8 cellular contexts compared by ENCODE assay signal in genomic region chr12:99983721-99984258, GRCh38. TPM values are rescaled to one million over a fixed set of nuclear protein-coding genes. Genes with fewer than 3 reads are reported as not detected.
DNase-seq lines count a peak whose midpoint lies in the region; ATAC-seq, FAIRE-seq and TF ChIP-seq lines count a peak whose summit lies in the region.

No MANE protein-coding gene starts in this region.

- dilution Hi-C loops in IMR-90 (cut with HindIII; ENCODE audit: low sequenced_read_pairs, unreplicated experiment): no loop called here

- intact Hi-C loops in IMR-90 (cut with micrococcal nuclease): no loop called here
- intact Hi-C loops in ascending aorta (cut with DNase I): loop anchor here (2.0 to 5.0 kb wide), 3 partner anchors 73 to 219 kb away; partner anchors contain the start of gene ACTR6
- intact Hi-C loops in HepG2 (cut with micrococcal nuclease; ENCODE audit: unreplicated experiment): no loop called here
- intact Hi-C loops in transverse colon (cut with DNase I; ENCODE audit: low total_unique reads): no loop called here

- H3K27ac ChIP-seq in IMR-90 (ENCODE audit: insufficient read depth, low read length) (no peak overlapping the region), ascending aorta (peak overlapping the region; percentile 72 to 81), HepG2 (ENCODE audit: extremely low read length, insufficient read depth, low read length) (no peak overlapping the region), transverse colon (peak overlapping the region in 3 of 4 donors; percentile 57 to 77 (median 76))

- TF ChIP-seq RAD21 in IMR-90 (IDR thresholded peaks at IDR 0.05; ENCODE audit: low read length) (no peak), HepG2 (CRISPR knock-in tag; IDR thresholded peaks at IDR 0.05) (no peak)

- H4K20me1 ChIP-seq in IMR-90 (ENCODE audit: insufficient read depth, low read length) (no peaks in the 10 kb centered on the region), HepG2 (ENCODE audit: insufficient read depth, low read length) (no peaks in the 10 kb centered on the region)

- H2BK120ac ChIP-seq in IMR-90 (ENCODE audit: low read depth, low read length): no peak overlapping the region

- in situ Hi-C loops in IMR-90 (cut with MboI; ENCODE audit: low sequenced_read_pairs) (no loop called here), HepG2 (cut with HindIII; ENCODE audit: extremely low pct_ligation_motif_present, low pct_unique_long_range_greater_than_20kb) (no loop called here), transverse colon (cut with MboI; ENCODE audit: low pct_ligation_motif_present in 1 of 4, low pct_unique_long_range_greater_than_20kb in 1 of 4, low sequenced_read_pairs in 3 of 4) (loop anchor here in 1 of 4 donors (25.0 kb wide), 1 partner anchor 96 kb away; no protein-coding TSS in a partner anchor)

- 3% methylated on average over 5 of the region's 16 CpGs; no CpG with 5 or more reads in 1 of the 2 experiments for WGBS in IMR-90 (ENCODE audit: extremely low coverage in 2 of 2, insufficient read length in 1 of 2), 2 experiments
- 41% methylated on average over 8 of the region's 16 CpGs for WGBS in HepG2 (ENCODE audit: low lambda C conversion rate)
- WGBS in transverse colon (ENCODE audit: low coverage in 1 of 2), 2 donors: 18 to 26% methylated on average over 11 to 16 of the region's 16 CpGs

- H3K79me2 ChIP-seq in HepG2 (ENCODE audit: insufficient read depth, low read length): no peaks in the 10 kb centered on the region

- H3K9ac ChIP-seq in IMR-90 (ENCODE audit: low read depth, low read length): no peak overlapping the region
- H3K9ac ChIP-seq in HepG2 (ENCODE audit: insufficient read depth, low read depth, low read length): no peak overlapping the region

- ATAC-seq in IMR-90 (ENCODE audit: low read depth) (no peak), HepG2 (peak; percentile 57), GM21390 (IDR thresholded peaks at IDR 0.05; ENCODE audit: unreplicated experiment) (no peak), GM19395 (IDR thresholded peaks at IDR 0.05; ENCODE audit: unreplicated experiment) (no peak)

- no peak overlapping the region for H4K8ac ChIP-seq in IMR-90 (ENCODE audit: low read depth in 2 of 2, low read length in 2 of 2)

- no peaks in the 10 kb centered on the region for H3K79me1 ChIP-seq in IMR-90 (ENCODE audit: low read depth in 1 of 2, low read length in 2 of 2)

- H4K5ac ChIP-seq in IMR-90 (ENCODE audit: low read depth, low read length): no peak overlapping the region

- no peak overlapping the region for H3K4me3 ChIP-seq in IMR-90 (ENCODE audit: insufficient read depth, low read depth, low read length)
- peak overlapping the region; percentile 74 to 96 for H3K4me3 ChIP-seq in ascending aorta
- H3K4me3 ChIP-seq in HepG2 (replicated peaks in 1 of 3; ENCODE audit: insufficient read depth in 1 of 3, low read depth in 2 of 3, low read length in 3 of 3): no peak overlapping the region; a peak in 1 of 6 replicates
- H3K4me3 ChIP-seq in transverse colon: peak overlapping the region; percentile 47 to 61 (median 48)

- TF ChIP-seq EP300 in HepG2 (IDR thresholded peaks at IDR 0.05; ENCODE audit: low read depth in 2 of 2, low read length in 2 of 2) (no peak), HepG2 (CRISPR knock-in tag; IDR thresholded peaks at IDR 0.05; ENCODE audit: borderline replicate concordance) (no peak), transverse colon (IDR thresholded peaks at IDR 0.05; ENCODE audit: low read depth) (no peak)

- H3K9me3 ChIP-seq in IMR-90 (ENCODE audit: control insufficient read depth, insufficient read depth, low read length) (no peaks in the 10 kb centered on the region), ascending aorta (no peaks in the 10 kb centered on the region), HepG2 (ENCODE audit: low read length) (no peaks in the 10 kb centered on the region), transverse colon (no peaks in the 10 kb centered on the region)

- TF ChIP-seq POLR2A in IMR-90 (IDR thresholded peaks at IDR 0.05; ENCODE audit: low read depth, low read length): no peak
- TF ChIP-seq POLR2A in HepG2 (IDR thresholded peaks at IDR 0.05; ENCODE audit: insufficient read depth in 1 of 2, low read depth in 2 of 2, low read length in 2 of 2): no peak
- no peak for TF ChIP-seq POLR2A in transverse colon (IDR thresholded peaks at IDR 0.05)

- no peak overlapping the region for H3K4ac ChIP-seq in IMR-90 (ENCODE audit: low read depth, low read length)

- no peak overlapping the region for H2BK15ac ChIP-seq in IMR-90 (ENCODE audit: low read depth, low read length)

- no peak overlapping the region for H3K18ac ChIP-seq in IMR-90 (ENCODE audit: low read depth, low read length)

- H2AFZ ChIP-seq in IMR-90 (replicated peaks; ENCODE audit: low read length, poor library complexity) (peak overlapping the region; percentile 60), HepG2 (ENCODE audit: low read length) (no peak overlapping the region)

- no peak overlapping the region for H2AK5ac ChIP-seq in IMR-90 (ENCODE audit: low read depth, low read length)

- H3K56ac ChIP-seq in IMR-90 (ENCODE audit: extremely low read depth, insufficient read depth, low read length): no peak overlapping the region

- peaks cover 5% of the 10 kb centered on the region for H3K27me3 ChIP-seq in IMR-90 (ENCODE audit: control insufficient read depth, insufficient read depth, low read length)
- no peaks in the 10 kb centered on the region for H3K27me3 ChIP-seq in ascending aorta
- peaks cover 3 to 27% of the 10 kb centered on the region in 2 experiments; a peak in 3 of 5 replicates for H3K27me3 ChIP-seq in HepG2 (ENCODE audit: control insufficient read depth in 1 of 2, insufficient read depth in 2 of 2, low read length in 2 of 2)
- H3K27me3 ChIP-seq in transverse colon: peaks cover 34% of the 10 kb centered on the region

- FAIRE-seq in HepG2 (lab: Jason Lieb, UNC): no peak

- no peak overlapping the region for H3K14ac ChIP-seq in IMR-90 (replicated peaks; ENCODE audit: low read depth, low read length)

- H3K9me1 ChIP-seq in IMR-90 (ENCODE audit: insufficient read depth, low read length): no peaks in the 10 kb centered on the region

- H3K36me3 ChIP-seq in IMR-90 (ENCODE audit: control insufficient read depth, insufficient read depth, low read length) (no peaks in the 10 kb centered on the region), ascending aorta (no peaks in the 10 kb centered on the region), HepG2 (replicated peaks in 1 of 2; ENCODE audit: control insufficient read depth in 1 of 2, insufficient read depth in 2 of 2, low read length in 2 of 2) (no peaks in the 10 kb centered on the region), transverse colon (no peaks in the 10 kb centered on the region)

- H2BK20ac ChIP-seq in IMR-90 (ENCODE audit: low read depth, low read length): no peak overlapping the region

- CTCF ChIA-PET in IMR-90 (lab: Yijun Ruan, JAX) (interaction anchor here (1.0 to 1.3 kb wide), 2 partner anchors 10 to 14 kb away, joined by 3 to 4 read pairs; no protein-coding TSS in a partner anchor), HepG2 (lab: Yijun Ruan, JAX; ENCODE audit: low intra/inter-chr PET ratio, low total read pairs) (no interaction called here)

- TF ChIP-seq CTCF in IMR-90 (conservative IDR thresholded peaks at IDR 0.05; ENCODE audit: low read depth, low read length): no peak
- no peak for TF ChIP-seq CTCF in ascending aorta (IDR thresholded peaks at IDR 0.05)
- no peak for TF ChIP-seq CTCF in HepG2 (CRISPR knock-in tag; IDR thresholded peaks at IDR 0.05)
- TF ChIP-seq CTCF in transverse colon (IDR thresholded peaks at IDR 0.05): no peak

- DNase-seq in 8988T: peak; percentile 18
- no peak for DNase-seq in IMR-90
- DNase-seq in ascending aorta (ENCODE audit: low spot score in 2 of 2): no peak
- DNase-seq in HepG2 (ENCODE audit: low spot score): no peak
- no peak for DNase-seq in transverse colon
- no peak for DNase-seq in germinal center (ENCODE audit: low spot score)

- no peak overlapping the region for H4K91ac ChIP-seq in IMR-90 (ENCODE audit: insufficient read depth, low read depth, low read length)

- H3K4me2 ChIP-seq in IMR-90 (ENCODE audit: low read depth, low read length) (peak overlapping the region; percentile 40; the same call in 1 of the 2 replicates), HepG2 (ENCODE audit: low read depth, low read length) (no peak overlapping the region)

- no peak overlapping the region for H2BK5ac ChIP-seq in IMR-90 (ENCODE audit: low read depth, low read length, poor library complexity, severe bottlenecking)

- H3K4me1 ChIP-seq in IMR-90 (ENCODE audit: control insufficient read depth, insufficient read depth, low read length): no peaks in the 10 kb centered on the region
- H3K4me1 ChIP-seq in ascending aorta: no peaks in the 10 kb centered on the region
- H3K4me1 ChIP-seq in HepG2 (ENCODE audit: insufficient read depth, low read length): peaks cover 6% of the 10 kb centered on the region; the same call in 1 of the 2 replicates
- peaks cover 0 to 18% (median 2%) of the 10 kb centered on the region in 4 donors for H3K4me1 ChIP-seq in transverse colon

- POLR2A ChIA-PET in IMR-90 (lab: Charles Lee; ENCODE audit: unreplicated experiment): no interaction called here
- POLR2A ChIA-PET in HepG2 (lab: Yijun Ruan, JAX): no interaction called here

- no TSS peak for BruUV-seq in IMR-90 (replicated peaks; lab: Mats Ljungman, UMichigan)
- BruUV-seq in HepG2 (replicated peaks; lab: Mats Ljungman, UMichigan): no TSS peak

- H3K23ac ChIP-seq in IMR-90 (ENCODE audit: low read depth, low read length): no peak overlapping the region

- no peak overlapping the region for H2AK9ac ChIP-seq in IMR-90 (replicated peaks; ENCODE audit: low read depth, low read length, poor library complexity)

RNA-seq across cellular contexts. Expression of gene ANKS1B, which starts 0.9 kb away (rescaled TPM):
- total RNA-seq in IMR-90 (2012; rRNA removed) (0.18 and 0.56 TPM in 2 replicates), ascending aorta (8.2 TPM), HepG2 (2016; rRNA removed; fragmentation: Illumina TruSeq; extraction: Trizol) (0.15 TPM in 1 of 2 replicates, not detected in the other), transverse colon (1 to 10 TPM in 3 of 4 donors, not detected in 1; 1.4 to 6.4 (median 3.5) TPM)
- polyA plus RNA-seq in IMR-90 (2012; rRNA removed) (0.17 TPM in 1 of 2 replicates, not detected in the other), HepG2 (2011; rRNA removed) (not detected in 2 replicates)
- 0.05 TPM in 1 of 2 replicates, not detected in the other for polyA plus RNA-seq in IMR-90 (2012; cell fraction: cytosol; rRNA removed)
- polyA plus RNA-seq in IMR-90 (2012; cell fraction: nucleus; rRNA removed; ENCODE audit: low replicate concordance): 0.05 and 0.37 TPM in 2 replicates
- 0.35 TPM in 1 of 2 replicates, not detected in the other for total RNA-seq in HepG2 (2016; cell fraction: cytosol; rRNA removed; fragmentation: Illumina TruSeq; extraction: Trizol; ENCODE audit: low read depth)
- total RNA-seq in HepG2 (2016; cell fraction: insoluble cytoplasmic fraction; rRNA removed; fragmentation: Illumina TruSeq; extraction: Trizol): not detected in 2 replicates
- total RNA-seq in HepG2 (2016; cell fraction: membrane; rRNA removed; fragmentation: Illumina TruSeq; extraction: Trizol): not detected in 2 replicates
- not detected in 2 replicates for total RNA-seq in HepG2 (2016; cell fraction: nucleus; rRNA removed; fragmentation: Illumina TruSeq; extraction: Trizol)
- polyA plus RNA-seq in HepG2 (2011; cell fraction: cytosol; rRNA removed): not detected in 2 replicates
- not detected in 2 replicates for polyA plus RNA-seq in HepG2 (2011; cell fraction: nucleus; rRNA removed)
- polyA plus RNA-seq in HepG2 (2012): not detected in 2 replicates
- polyA plus RNA-seq in HepG2 (2016; cell fraction: cytosol; fragmentation: Illumina TruSeq; extraction: Trizol; ENCODE audit: low read depth): not detected in 2 replicates
- polyA plus RNA-seq in HepG2 (2016; cell fraction: insoluble cytoplasmic fraction; fragmentation: Illumina TruSeq; extraction: Trizol; ENCODE audit: low read depth): not detected in 2 replicates
- not detected in 2 replicates for polyA plus RNA-seq in HepG2 (2016; cell fraction: membrane; fragmentation: Illumina TruSeq; extraction: Trizol; ENCODE audit: low read depth)
- polyA plus RNA-seq in HepG2 (2016; cell fraction: nucleus; fragmentation: Illumina TruSeq; extraction: Trizol; ENCODE audit: insufficient read depth, low read depth): not detected in 2 replicates
- polyA minus RNA-seq in HepG2 (2011; rRNA and poly(A)+ RNA removed; ENCODE audit: low replicate concordance): 0.23 TPM in 1 of 2 replicates, not detected in the other
- not detected in 2 replicates for polyA minus RNA-seq in HepG2 (2011; cell fraction: cytosol; rRNA and poly(A)+ RNA removed)
- not detected in 2 replicates for polyA minus RNA-seq in HepG2 (2011; cell fraction: nucleus; rRNA and poly(A)+ RNA removed)

Comparison
In these comparisons a context has a peak if more than half of its experiments do, and no peak if none do; other contexts are left out.
1. H3K27ac ChIP-seq: peak in ascending aorta (2 of 2) and transverse colon (3 of 4); none in IMR-90 (single experiment) and HepG2 (single experiment).
2. H3K4me3 ChIP-seq: peak in ascending aorta (2 of 2) and transverse colon (4 of 4); none in IMR-90 (single experiment) and HepG2 (0 of 3).